Comparison of ENCODE assay signal across 8 cellular contexts in genomic region chr19:1271528-1272422, GRCh38. TPM values are rescaled to one million over a fixed set of nuclear protein-coding genes. Genes with fewer than 3 reads are reported as not detected.
DNase-seq lines count a peak whose midpoint lies in the region; ATAC-seq and TF ChIP-seq lines count a peak whose summit lies in the region.

No MANE protein-coding gene starts in this region.

- peak overlapping the region; percentile 70 to 89 (median 76); a peak in 19 of 20 replicates for H3K4me3 ChIP-seq in BLaER1 treated with 17β-estradiol and CSF1 and Interleukin-3, amounts not matched to agents 10 nM and 100 nM
- H3K4me3 ChIP-seq in PC-3 (ENCODE audit: low read length), result peak overlapping the region; percentile 71
- no peak overlapping the region for H3K4me3 ChIP-seq in neuronal stem cell (ENCODE audit: low read length in 2 of 2)

- peak overlapping the region; percentile 84 to 86 for H3K4me3 Mint-ChIP-seq in effector memory CD8-positive, alpha-beta T cell

- peaks cover 56 to 60% of the 10 kb centered on the region in 2 donors for H3K4me1 Mint-ChIP-seq in effector memory CD8-positive, alpha-beta T cell (ENCODE audit: low read depth in 2 of 2)

- H3K4me1 ChIP-seq in BLaER1 treated with 17β-estradiol and CSF1 and Interleukin-3, amounts not matched to agents 10 nM and 100 nM, result peaks cover 69 to 83% (median 81%) of the 10 kb centered on the region in 10 experiments
- peaks cover 75% of the 10 kb centered on the region for H3K4me1 ChIP-seq in PC-3 (ENCODE audit: insufficient read depth, low read length)
- H3K4me1 ChIP-seq in neuronal stem cell (ENCODE audit: control insufficient read depth in 2 of 2, insufficient read depth in 1 of 2, low read depth in 1 of 2, low read length in 2 of 2), result peaks cover 39 to 47% of the 10 kb centered on the region in 2 donors

- POLR2A ChIA-PET in PC-3 (lab: Charles Lee; ENCODE audit: unreplicated experiment), result interaction anchor here (0.5 kb wide), 1 partner anchor 13 kb away, joined by 10 read pairs; no protein-coding TSS in a partner anchor

- H3K79me2 ChIP-seq in PC-3 (ENCODE audit: low read length), result peaks cover 65% of the 10 kb centered on the region

- H3K18ac ChIP-seq in neuronal stem cell (ENCODE audit: low read length), result no peak overlapping the region

- BruUV-seq in PC-3 (replicated peaks; lab: Mats Ljungman, UMichigan), result no TSS peak

- no peaks in the 10 kb centered on the region; a peak in 3 of 22 replicates for H3K27me3 ChIP-seq in BLaER1 treated with 17β-estradiol and CSF1 and Interleukin-3, amounts not matched to agents 10 nM and 100 nM
- H3K27me3 ChIP-seq in PC-3 (ENCODE audit: low read length) (no peaks in the 10 kb centered on the region), neuronal stem cell (ENCODE audit: control insufficient read depth in 3 of 3, insufficient read depth in 3 of 3, low read depth in 1 of 3, low read length in 3 of 3) (peaks cover 0 to 2% (median 0%) of the 10 kb centered on the region in 3 experiments)

- CTCF ChIA-PET in PC-3 (lab: Charles Lee), result interaction anchor here (0.7 kb wide), 1 partner anchor 28 kb away, joined by 6 read pairs; no protein-coding TSS in a partner anchor

- peaks cover 93% of the 10 kb centered on the region for H3K36me3 Mint-ChIP-seq in effector memory CD8-positive, alpha-beta T cell (ENCODE audit: insufficient read depth)

- intact Hi-C loops in PC-3 (cut with micrococcal nuclease), result loop anchor here (10.0 kb wide), 1 partner anchor 83 kb away; a partner anchor contains a TSS

- H2BK120ac ChIP-seq in neuronal stem cell (ENCODE audit: low read depth, low read length), result no peak overlapping the region

- H3K9me2 ChIP-seq in PC-3 (replicated peaks; ENCODE audit: low read length), result no peaks in the 10 kb centered on the region

- H3K79me1 ChIP-seq in neuronal stem cell (ENCODE audit: low read depth, low read length), result peaks cover 15% of the 10 kb centered on the region

- DNase-seq in PC-3 (no peak), neuronal stem cell (ENCODE audit: low spot score) (no peak), NCI-H510A treated with DMSO at 0.1 percent for 48 hours (lab: John Stamatoyannopoulos, UW) (no peak), NCI-H1092 (lab: John Stamatoyannopoulos, UW) (no peak), HuH-7 (ENCODE audit: low spot score) (no peak)
- DNase-seq in effector memory CD8-positive, alpha-beta T cell, result no peak

- H4K8ac ChIP-seq in neuronal stem cell (ENCODE audit: low read depth, low read length), result no peak overlapping the region

- peak overlapping the region; percentile 94 to 97 for H3K27ac Mint-ChIP-seq in effector memory CD8-positive, alpha-beta T cell

- TF ChIP-seq CTCF in PC-3 (conservative IDR thresholded peaks at IDR 0.05; ENCODE audit: low read depth, low read length), result no peak

- H2BK15ac ChIP-seq in neuronal stem cell (ENCODE audit: low read length), result no peak overlapping the region

- peak overlapping the region; percentile 58 for H3K14ac ChIP-seq in neuronal stem cell (ENCODE audit: low read length)

- no peaks in the 10 kb centered on the region for H3K27me3 Mint-ChIP-seq in effector memory CD8-positive, alpha-beta T cell

- H2BK5ac ChIP-seq in neuronal stem cell (ENCODE audit: low read length), result no peak overlapping the region

- H2AFZ ChIP-seq in PC-3 (ENCODE audit: low read length) (no peak overlapping the region), neuronal stem cell (ENCODE audit: low read length) (no peak overlapping the region)

- peaks cover 46 to 53% (median 49%) of the 10 kb centered on the region in 11 experiments for H3K36me3 ChIP-seq in BLaER1 treated with 17β-estradiol and CSF1 and Interleukin-3, amounts not matched to agents 10 nM and 100 nM
- H3K36me3 ChIP-seq in PC-3 (ENCODE audit: low read depth, low read length) (peaks cover 6% of the 10 kb centered on the region; the same call in 1 of the 2 replicates), neuronal stem cell (replicated peaks in 1 of 2; ENCODE audit: control insufficient read depth in 2 of 2, insufficient read depth in 2 of 2, low read length in 2 of 2) (peaks cover 41 to 57% of the 10 kb centered on the region in 2 donors)

- ATAC-seq in PC-3 (no peak), GM19351 (IDR thresholded peaks at IDR 0.05; ENCODE audit: unreplicated experiment) (no peak)
- no peak for ATAC-seq in effector memory CD8-positive, alpha-beta T cell (replicated peaks)

- peak overlapping the region; percentile 37 for H3K23ac ChIP-seq in neuronal stem cell (ENCODE audit: low read depth, low read length, poor library complexity)

- H3K9me3 Mint-ChIP-seq in effector memory CD8-positive, alpha-beta T cell, result no peaks in the 10 kb centered on the region

- H3K4me2 ChIP-seq in BLaER1 treated with 17β-estradiol and CSF1 and Interleukin-3, amounts not matched to agents 10 nM and 100 nM, result peak overlapping the region; percentile 93 to 100 (median 99)
- H3K4me2 ChIP-seq in PC-3 (ENCODE audit: low read length), result peak overlapping the region; percentile 98
- H3K4me2 ChIP-seq in neuronal stem cell (ENCODE audit: insufficient read depth, low read length, poor library complexity, severe bottlenecking), result peak overlapping the region; percentile 31

- H3K4ac ChIP-seq in neuronal stem cell (ENCODE audit: low read length), result no peak overlapping the region

- peak overlapping the region; percentile 98 to 100 (median 99) for H3K9ac ChIP-seq in BLaER1 treated with 17β-estradiol and CSF1 and Interleukin-3, amounts not matched to agents 10 nM and 100 nM
- H3K9ac ChIP-seq in PC-3 (ENCODE audit: low read length), result peak overlapping the region; percentile 85
- peak overlapping the region; percentile 80 for H3K9ac ChIP-seq in neuronal stem cell (ENCODE audit: low read depth, low read length, poor library complexity)

- H4K91ac ChIP-seq in neuronal stem cell (ENCODE audit: low read depth, low read length, poor library complexity), result no peak overlapping the region

- H3K27ac ChIP-seq in BLaER1 treated with 17β-estradiol and CSF1 and Interleukin-3, amounts not matched to agents 10 nM and 100 nM, result peak overlapping the region in 10 of 11 experiments; percentile 98 to 100 (median 99); a peak in 19 of 22 replicates
- peak overlapping the region; percentile 17 for H3K27ac ChIP-seq in PC-3 (ENCODE audit: low read length)
- no peak overlapping the region for H3K27ac ChIP-seq in neuronal stem cell (replicated peaks; ENCODE audit: low read length)

- H2AK5ac ChIP-seq in neuronal stem cell (ENCODE audit: low read depth, low read length), result no peak overlapping the region

- WGBS in neuronal stem cell (ENCODE audit: extremely low coverage in 2 of 2, insufficient read length in 2 of 2, insufficient replicate concordance in 1 of 2), 2 donors, result no CpG with 5 or more reads among the region's 37 CpGs

- H3F3A ChIP-seq in PC-3 (ENCODE audit: low read length, unreplicated experiment), result no peaks in the 10 kb centered on the region

- no peaks in the 10 kb centered on the region for H3K9me3 ChIP-seq in BLaER1 treated with 17β-estradiol and CSF1 and Interleukin-3, amounts not matched to agents 10 nM and 100 nM (replicated peaks in 1 of 11)
- H3K9me3 ChIP-seq in PC-3 (ENCODE audit: low read length) (no peaks in the 10 kb centered on the region), neuronal stem cell (replicated peaks in 1 of 2; ENCODE audit: control insufficient read depth in 2 of 2, insufficient read depth in 1 of 2, low read depth in 1 of 2, low read length in 2 of 2) (no peaks in the 10 kb centered on the region)

- H2BK12ac ChIP-seq in neuronal stem cell (ENCODE audit: low read length), result no peak overlapping the region

- peaks cover 54 to 86% (median 68%) of the 10 kb centered on the region in 11 experiments for H4K20me1 ChIP-seq in BLaER1 treated with 17β-estradiol and CSF1 and Interleukin-3, amounts not matched to agents 10 nM and 100 nM
- H4K20me1 ChIP-seq in PC-3 (ENCODE audit: low read length), result no peaks in the 10 kb centered on the region

RNA-seq across cellular contexts. Expression of gene CIRBP, which starts 2.6 kb away (rescaled TPM):
- total RNA-seq in PC-3 (2014; rRNA removed), result 136 and 197 TPM in 2 replicates
- polyA plus RNA-seq in neuronal stem cell (2013, experiment 1 of 2), result 218 TPM
- 217 TPM for polyA plus RNA-seq in neuronal stem cell (2013, experiment 2 of 2)

RNA-seq across cellular contexts. Expression of gene FAM174C, which starts 3.6 kb away (rescaled TPM):
- 110 and 133 TPM in 2 replicates for total RNA-seq in PC-3 (2014; rRNA removed)
- polyA plus RNA-seq in neuronal stem cell (2013, experiment 1 of 2), result 23.8 TPM
- 24.1 TPM for polyA plus RNA-seq in neuronal stem cell (2013, experiment 2 of 2)

RNA-seq across cellular contexts. Expression of gene EFNA2, which starts 13.9 kb away (rescaled TPM):
- not detected in 2 replicates for total RNA-seq in PC-3 (2014; rRNA removed)
- 41.4 TPM for polyA plus RNA-seq in neuronal stem cell (2013, experiment 1 of 2)
- polyA plus RNA-seq in neuronal stem cell (2013, experiment 2 of 2), result 40.6 TPM

RNA-seq across cellular contexts. Expression of gene MIDN, which starts 23.4 kb away (rescaled TPM):
- 17.3 and 41.8 TPM in 2 replicates for total RNA-seq in PC-3 (2014; rRNA removed)
- 98.3 TPM for polyA plus RNA-seq in neuronal stem cell (2013, experiment 1 of 2)
- polyA plus RNA-seq in neuronal stem cell (2013, experiment 2 of 2), result 99.9 TPM

RNA-seq across cellular contexts. Expression of gene ATP5F1D, which starts 30.2 kb away (rescaled TPM):
- 102 and 187 TPM in 2 replicates for total RNA-seq in PC-3 (2014; rRNA removed)
- polyA plus RNA-seq in neuronal stem cell (2013, experiment 1 of 2), result 106 TPM
- 101 TPM for polyA plus RNA-seq in neuronal stem cell (2013, experiment 2 of 2)

Comparison
In these comparisons a context has a peak if more than half of its experiments do, and no peak if none do; other contexts are left out.
1. H3K4me2 ChIP-seq: peak in every context shown above with its lines; median percentile 99 in BLaER1 treated with 17β-estradiol and CSF1 and Interleukin-3, amounts not matched to agents 10 nM and 100 nM; 98 in PC-3; 31 in neuronal stem cell.
2. H3K4me3 ChIP-seq: peak in BLaER1 treated with 17β-estradiol and CSF1 and Interleukin-3, amounts not matched to agents 10 nM and 100 nM (10 of 10) and PC-3 (single experiment); none in neuronal stem cell (0 of 2).
3. Peak in every context shown above with its lines, with median percentiles within 50 percentile points of each other: H3K9ac ChIP-seq.